Comparison of ENCODE assay signal across 1 cellular context in genomic region chr6:45714795-45715507, GRCh38.
TF ChIP-seq lines count a peak whose summit lies in the region.

No MANE protein-coding gene starts in this region.

TF ChIP-seq in HepG2, 621 proteins besides CTCF, POLR2A, EP300 and RAD21 (continued from another document and continues in another):
- TF ChIP-seq, protein P1, sequence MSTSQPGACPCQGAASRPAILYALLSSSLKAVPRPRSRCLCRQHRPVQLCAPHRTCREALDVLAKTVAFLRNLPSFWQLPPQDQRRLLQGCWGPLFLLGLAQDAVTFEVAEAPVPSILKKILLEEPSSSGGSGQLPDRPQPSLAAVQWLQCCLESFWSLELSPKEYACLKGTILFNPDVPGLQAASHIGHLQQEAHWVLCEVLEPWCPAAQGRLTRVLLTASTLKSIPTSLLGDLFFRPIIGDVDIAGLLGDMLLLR (CRISPR knock-in tag; IDR thresholded peaks at IDR 0.05), result no peak
- TF ChIP-seq RFXAP (CRISPR knock-in tag; IDR thresholded peaks at IDR 0.05; ENCODE audit: borderline replicate concordance) (no peak), ERF (CRISPR knock-in tag; IDR thresholded peaks at IDR 0.05) (0 out of 2 replicates have a peak, but pooled peaks have one; percentile 17), HOMEZ (CRISPR knock-in tag; IDR thresholded peaks at IDR 0.05; ENCODE audit: low read depth) (no peak), ZNF33A (CRISPR knock-in tag; IDR thresholded peaks at IDR 0.05; ENCODE audit: borderline replicate concordance) (no peak), ZNF879 (CRISPR knock-in tag; IDR thresholded peaks at IDR 0.05) (0 out of 2 replicates have a peak, but pooled peaks have one; percentile 35), ZBTB42 (CRISPR knock-in tag; IDR thresholded peaks at IDR 0.05) (no peak), SMAD3 (CRISPR knock-in tag; IDR thresholded peaks at IDR 0.05) (0 out of 2 replicates have a peak, but pooled peaks have one; percentile 47), ZNF674 (CRISPR knock-in tag; IDR thresholded peaks at IDR 0.05; ENCODE audit: low read depth) (no peak), PHF21A (CRISPR knock-in tag; IDR thresholded peaks at IDR 0.05) (no peak), ZNF33B (CRISPR knock-in tag; IDR thresholded peaks at IDR 0.05) (no peak), ZNF709 (CRISPR knock-in tag; IDR thresholded peaks at IDR 0.05) (no peak), ZNF367 (CRISPR knock-in tag; IDR thresholded peaks at IDR 0.05; ENCODE audit: borderline replicate concordance) (no peak), SMC3 (IDR thresholded peaks at IDR 0.05; ENCODE audit: low read length) (peak; percentile 97), ZNF619 (CRISPR knock-in tag; IDR thresholded peaks at IDR 0.05) (no peak), GATAD2A (CRISPR knock-in tag; IDR thresholded peaks at IDR 0.05) (0 out of 2 replicates have a peak, but pooled peaks have one; percentile 25), XRCC5 (optimal IDR thresholded peaks at IDR 0.05; ENCODE audit: low read length) (peak; percentile 48), STAG1 (CRISPR knock-in tag; IDR thresholded peaks at IDR 0.05) (peak; percentile 99), ZNF292 (CRISPR knock-in tag; IDR thresholded peaks at IDR 0.05; ENCODE audit: borderline replicate concordance, low read depth) (no peak), MIER2 (CRISPR knock-in tag; IDR thresholded peaks at IDR 0.05) (0 out of 2 replicates have a peak, but pooled peaks have one; percentile 25), SSRP1 (CRISPR knock-in tag; IDR thresholded peaks at IDR 0.05) (no peak), HOXA9 (CRISPR knock-in tag; IDR thresholded peaks at IDR 0.05; ENCODE audit: borderline replicate concordance) (no peak), ZNF597 (CRISPR knock-in tag; IDR thresholded peaks at IDR 0.05) (no peak), TEAD3 (CRISPR knock-in tag; optimal IDR thresholded peaks at IDR 0.05; ENCODE audit: borderline replicate concordance) (peak; percentile 55), ZNF205 (CRISPR knock-in tag; IDR thresholded peaks at IDR 0.05) (0 out of 2 replicates have a peak, but pooled peaks have one; percentile 25), ELF3 (CRISPR knock-in tag; IDR thresholded peaks at IDR 0.05) (peak; percentile 48; the same call in 1 of the 2 replicates), ARID5B (CRISPR knock-in tag; IDR thresholded peaks at IDR 0.05) (peak; percentile 31; the same call in 1 of the 2 replicates), DBP (CRISPR knock-in tag; IDR thresholded peaks at IDR 0.05; ENCODE audit: not compliant biosample characterization) (no peak)
- TF ChIP-seq, protein P2, sequence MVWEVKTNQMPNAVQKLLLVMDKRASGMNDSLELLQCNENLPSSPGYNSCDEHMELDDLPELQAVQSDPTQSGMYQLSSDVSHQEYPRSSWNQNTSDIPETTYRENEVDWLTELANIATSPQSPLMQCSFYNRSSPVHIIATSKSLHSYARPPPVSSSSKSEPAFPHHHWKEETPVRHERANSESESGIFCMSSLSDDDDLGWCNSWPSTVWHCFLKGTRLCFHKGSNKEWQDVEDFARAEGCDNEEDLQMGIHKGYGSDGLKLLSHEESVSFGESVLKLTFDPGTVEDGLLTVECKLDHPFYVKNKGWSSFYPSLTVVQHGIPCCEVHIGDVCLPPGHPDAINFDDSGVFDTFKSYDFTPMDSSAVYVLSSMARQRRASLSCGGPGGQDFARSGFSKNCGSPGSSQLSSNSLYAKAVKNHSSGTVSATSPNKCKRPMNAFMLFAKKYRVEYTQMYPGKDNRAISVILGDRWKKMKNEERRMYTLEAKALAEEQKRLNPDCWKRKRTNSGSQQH (CRISPR knock-in tag; IDR thresholded peaks at IDR 0.05; ENCODE audit: low read depth), result peak; percentile 36; the same call in 1 of the 2 replicates
- TF ChIP-seq, protein P3, sequence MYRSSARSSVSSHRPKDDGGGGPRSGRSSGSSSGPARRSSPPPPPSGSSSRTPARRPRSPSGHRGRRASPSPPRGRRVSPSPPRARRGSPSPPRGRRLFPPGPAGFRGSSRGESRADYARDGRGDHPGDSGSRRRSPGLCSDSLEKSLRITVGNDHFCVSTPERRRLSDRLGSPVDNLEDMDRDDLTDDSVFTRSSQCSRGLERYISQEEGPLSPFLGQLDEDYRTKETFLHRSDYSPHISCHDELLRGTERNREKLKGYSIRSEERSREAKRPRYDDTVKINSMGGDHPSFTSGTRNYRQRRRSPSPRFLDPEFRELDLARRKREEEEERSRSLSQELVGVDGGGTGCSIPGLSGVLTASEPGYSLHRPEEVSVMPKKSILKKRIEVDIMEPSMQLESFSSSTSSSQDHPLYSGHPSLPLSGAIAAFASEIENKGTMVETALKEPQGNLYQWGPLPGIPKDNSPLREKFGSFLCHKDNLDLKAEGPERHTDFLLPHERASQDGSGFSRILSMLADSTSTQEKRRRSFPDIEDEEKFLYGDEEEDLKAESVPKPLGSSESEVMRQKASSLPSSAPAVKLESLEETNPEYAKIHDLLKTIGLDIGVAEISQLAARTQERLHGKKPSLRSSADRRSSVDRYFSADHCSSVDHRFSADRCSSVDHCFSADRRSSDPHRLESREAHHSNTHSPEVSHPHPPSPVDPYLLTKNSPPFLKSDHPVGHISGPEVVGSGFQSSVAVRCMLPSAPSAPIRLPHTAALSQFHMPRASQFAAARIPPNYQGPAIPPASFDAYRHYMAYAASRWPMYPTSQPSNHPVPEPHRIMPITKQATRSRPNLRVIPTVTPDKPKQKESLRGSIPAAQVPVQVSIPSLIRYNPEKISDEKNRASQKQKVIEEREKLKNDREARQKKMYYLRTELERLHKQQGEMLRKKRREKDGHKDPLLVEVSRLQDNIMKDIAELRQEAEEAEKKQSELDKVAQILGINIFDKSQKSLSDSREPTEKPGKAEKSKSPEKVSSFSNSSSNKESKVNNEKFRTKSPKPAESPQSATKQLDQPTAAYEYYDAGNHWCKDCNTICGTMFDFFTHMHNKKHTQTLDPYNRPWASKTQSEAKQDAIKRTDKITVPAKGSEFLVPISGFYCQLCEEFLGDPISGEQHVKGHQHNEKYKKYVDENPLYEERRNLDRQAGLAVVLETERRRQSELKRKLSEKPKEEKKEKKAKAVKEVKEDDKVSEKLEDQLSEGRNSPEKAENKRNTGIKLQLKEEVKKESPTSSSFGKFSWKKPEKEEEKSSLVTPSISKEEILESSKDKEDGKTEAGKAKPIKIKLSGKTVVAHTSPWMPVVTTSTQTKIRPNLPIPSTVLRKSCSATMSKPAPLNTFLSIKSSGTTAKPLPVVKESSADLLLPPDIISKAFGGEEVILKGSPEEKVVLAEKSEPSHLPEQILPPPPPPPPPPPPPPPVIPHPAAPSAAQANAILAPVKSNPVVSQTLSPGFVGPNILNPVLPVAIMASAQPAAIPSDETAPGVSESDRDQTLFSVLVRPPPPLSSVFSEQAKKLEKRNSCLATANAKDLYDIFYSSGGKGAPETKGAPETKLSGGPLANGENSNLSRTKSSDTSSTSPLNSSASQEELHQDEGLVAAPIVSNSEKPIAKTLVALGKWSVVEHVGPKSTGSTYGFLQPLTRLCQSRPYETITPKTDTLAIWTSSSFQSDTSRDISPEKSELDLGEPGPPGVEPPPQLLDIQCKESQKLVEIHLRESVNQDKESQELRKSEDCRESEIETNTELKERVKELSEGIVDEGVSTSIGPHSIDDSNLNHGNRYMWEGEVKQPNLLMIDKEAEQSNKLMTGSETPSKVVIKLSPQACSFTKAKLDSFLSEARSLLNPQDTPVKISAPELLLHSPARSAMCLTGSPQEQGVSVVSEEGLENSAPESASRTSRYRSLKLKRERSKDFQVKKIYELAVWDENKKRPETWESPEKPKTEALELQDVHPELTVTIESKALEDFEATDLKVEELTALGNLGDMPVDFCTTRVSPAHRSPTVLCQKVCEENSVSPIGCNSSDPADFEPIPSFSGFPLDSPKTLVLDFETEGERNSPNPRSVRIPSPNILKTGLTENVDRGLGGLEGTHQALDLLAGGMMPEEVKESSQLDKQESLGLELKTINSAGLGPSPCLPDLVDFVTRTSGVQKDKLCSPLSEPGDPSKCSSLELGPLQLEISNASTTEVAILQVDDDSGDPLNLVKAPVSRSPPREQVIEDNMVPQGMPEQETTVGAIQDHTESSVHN (CRISPR knock-in tag; IDR thresholded peaks at IDR 0.05), result no peak
- TF ChIP-seq, protein P4, sequence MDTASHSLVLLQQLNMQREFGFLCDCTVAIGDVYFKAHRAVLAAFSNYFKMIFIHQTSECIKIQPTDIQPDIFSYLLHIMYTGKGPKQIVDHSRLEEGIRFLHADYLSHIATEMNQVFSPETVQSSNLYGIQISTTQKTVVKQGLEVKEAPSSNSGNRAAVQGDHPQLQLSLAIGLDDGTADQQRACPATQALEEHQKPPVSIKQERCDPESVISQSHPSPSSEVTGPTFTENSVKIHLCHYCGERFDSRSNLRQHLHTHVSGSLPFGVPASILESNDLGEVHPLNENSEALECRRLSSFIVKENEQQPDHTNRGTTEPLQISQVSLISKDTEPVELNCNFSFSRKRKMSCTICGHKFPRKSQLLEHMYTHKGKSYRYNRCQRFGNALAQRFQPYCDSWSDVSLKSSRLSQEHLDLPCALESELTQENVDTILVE (CRISPR knock-in tag; IDR thresholded peaks at IDR 0.05), result peak; percentile 55; the same call in 1 of the 2 replicates
- TF ChIP-seq, protein P5, sequence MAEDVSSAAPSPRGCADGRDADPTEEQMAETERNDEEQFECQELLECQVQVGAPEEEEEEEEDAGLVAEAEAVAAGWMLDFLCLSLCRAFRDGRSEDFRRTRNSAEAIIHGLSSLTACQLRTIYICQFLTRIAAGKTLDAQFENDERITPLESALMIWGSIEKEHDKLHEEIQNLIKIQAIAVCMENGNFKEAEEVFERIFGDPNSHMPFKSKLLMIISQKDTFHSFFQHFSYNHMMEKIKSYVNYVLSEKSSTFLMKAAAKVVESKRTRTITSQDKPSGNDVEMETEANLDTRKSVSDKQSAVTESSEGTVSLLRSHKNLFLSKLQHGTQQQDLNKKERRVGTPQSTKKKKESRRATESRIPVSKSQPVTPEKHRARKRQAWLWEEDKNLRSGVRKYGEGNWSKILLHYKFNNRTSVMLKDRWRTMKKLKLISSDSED (CRISPR knock-in tag; IDR thresholded peaks at IDR 0.05), result no peak
- TF ChIP-seq, protein P6, sequence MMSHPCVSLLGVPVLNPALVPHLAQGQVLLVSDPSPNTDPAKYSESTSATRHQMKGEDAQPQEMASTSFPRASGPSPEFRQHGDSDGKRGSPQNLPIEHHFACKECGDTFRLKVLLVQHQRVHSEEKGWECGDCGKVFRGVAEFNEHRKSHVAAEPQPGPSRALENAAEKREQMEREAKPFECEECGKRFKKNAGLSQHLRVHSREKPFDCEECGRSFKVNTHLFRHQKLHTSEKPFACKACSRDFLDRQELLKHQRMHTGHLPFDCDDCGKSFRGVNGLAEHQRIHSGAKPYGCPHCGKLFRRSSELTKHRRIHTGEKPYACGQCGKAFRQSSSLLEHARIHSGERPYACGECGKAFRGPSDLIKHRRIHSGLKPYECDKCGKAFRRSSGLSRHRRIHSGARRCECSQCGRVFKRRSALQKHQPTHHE (CRISPR knock-in tag; IDR thresholded peaks at IDR 0.05; ENCODE audit: borderline replicate concordance), result no peak
- TF ChIP-seq, protein P7, sequence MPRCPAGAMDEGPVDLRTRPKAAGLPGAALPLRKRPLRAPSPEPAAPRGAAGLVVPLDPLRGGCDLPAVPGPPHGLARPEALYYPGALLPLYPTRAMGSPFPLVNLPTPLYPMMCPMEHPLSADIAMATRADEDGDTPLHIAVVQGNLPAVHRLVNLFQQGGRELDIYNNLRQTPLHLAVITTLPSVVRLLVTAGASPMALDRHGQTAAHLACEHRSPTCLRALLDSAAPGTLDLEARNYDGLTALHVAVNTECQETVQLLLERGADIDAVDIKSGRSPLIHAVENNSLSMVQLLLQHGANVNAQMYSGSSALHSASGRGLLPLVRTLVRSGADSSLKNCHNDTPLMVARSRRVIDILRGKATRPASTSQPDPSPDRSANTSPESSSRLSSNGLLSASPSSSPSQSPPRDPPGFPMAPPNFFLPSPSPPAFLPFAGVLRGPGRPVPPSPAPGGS (CRISPR knock-in tag; IDR thresholded peaks at IDR 0.05), result no peak
